ENCODE assay signal across 16 cellular contexts in the genomic region with DNA sequence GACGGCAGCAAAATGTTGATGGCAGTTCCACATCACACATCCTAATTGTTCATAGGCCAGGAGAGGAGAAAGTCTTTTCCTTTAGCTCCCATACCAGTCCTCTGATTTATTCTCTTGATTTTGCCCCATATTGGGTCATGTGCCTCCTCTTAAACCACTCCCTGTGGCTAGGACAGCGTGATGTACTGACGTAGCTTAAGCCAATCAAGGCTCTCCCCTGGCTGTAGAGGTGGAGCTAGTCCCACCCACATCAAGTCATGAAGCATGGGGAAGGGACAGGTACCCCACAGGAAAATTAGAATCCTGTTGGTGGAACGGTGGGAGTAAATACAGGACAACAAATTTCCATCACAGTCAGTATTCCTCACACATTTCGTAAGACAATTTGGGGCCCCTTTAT.
"Had no signal": no experiment of that assay in that cellular context is flagged by ENCODE, and none has a peak within 500 bp of the region (broad histone marks: within the 10 kb centered on the region; RNA-seq: fewer than 3 reads in every experiment).

No MANE protein-coding gene starts in this region.

- H3K27me3 Mint-ChIP-seq: naive thymus-derived CD4-positive, alpha-beta T cell; type B pancreatic cell had no signal

- H3K4me3 ChIP-seq: dorsolateral prefrontal cortex, esophagus muscularis mucosa, lung, vagina had no signal

- H3K9me3 ChIP-seq: esophagus muscularis mucosa, vagina had no signal

- ATAC-seq: foreskin keratinocyte; left colon; left ventricle myocardium superior; naive thymus-derived CD4-positive, alpha-beta T cell had no signal

- H3K4me1 ChIP-seq: esophagus muscularis mucosa, foreskin keratinocyte, vagina had no signal

- H3K27ac Mint-ChIP-seq: naive thymus-derived CD4-positive, alpha-beta T cell; nephron progenitor cell; type B pancreatic cell had no signal

- H3K27ac ChIP-seq: dorsolateral prefrontal cortex, epithelial cell of prostate, esophagus muscularis mucosa, foreskin keratinocyte, vagina had no signal

- H3K4me1 Mint-ChIP-seq: naive thymus-derived CD4-positive, alpha-beta T cell had no signal

- H3K9me3 Mint-ChIP-seq: naive thymus-derived CD4-positive, alpha-beta T cell; nephron progenitor cell; type B pancreatic cell had no signal

- DNase-seq: cortex of kidney; dorsolateral prefrontal cortex; effector CD8-positive, alpha-beta T cell; foreskin keratinocyte; left colon; left ventricle myocardium superior; naive thymus-derived CD4-positive, alpha-beta T cell; nephron progenitor cell; small intestine; stimulated activated CD4-positive, alpha-beta T cell treated with anti-CD3 and anti-CD28 coated beads, Interleukin-12 subunit alpha, Interleukin-12 subunit beta, amount 100 ng/mL, for 4 hours; stimulated activated naive CD4-positive, alpha-beta T cell had no signal

- H3K4me3 Mint-ChIP-seq: naive thymus-derived CD4-positive, alpha-beta T cell; nephron progenitor cell; type B pancreatic cell had no signal

- H3K27me3 ChIP-seq: dorsolateral prefrontal cortex, esophagus muscularis mucosa, foreskin keratinocyte, vagina had no signal
